ENCODE assay signal across 16 cellular contexts in the genomic region with DNA sequence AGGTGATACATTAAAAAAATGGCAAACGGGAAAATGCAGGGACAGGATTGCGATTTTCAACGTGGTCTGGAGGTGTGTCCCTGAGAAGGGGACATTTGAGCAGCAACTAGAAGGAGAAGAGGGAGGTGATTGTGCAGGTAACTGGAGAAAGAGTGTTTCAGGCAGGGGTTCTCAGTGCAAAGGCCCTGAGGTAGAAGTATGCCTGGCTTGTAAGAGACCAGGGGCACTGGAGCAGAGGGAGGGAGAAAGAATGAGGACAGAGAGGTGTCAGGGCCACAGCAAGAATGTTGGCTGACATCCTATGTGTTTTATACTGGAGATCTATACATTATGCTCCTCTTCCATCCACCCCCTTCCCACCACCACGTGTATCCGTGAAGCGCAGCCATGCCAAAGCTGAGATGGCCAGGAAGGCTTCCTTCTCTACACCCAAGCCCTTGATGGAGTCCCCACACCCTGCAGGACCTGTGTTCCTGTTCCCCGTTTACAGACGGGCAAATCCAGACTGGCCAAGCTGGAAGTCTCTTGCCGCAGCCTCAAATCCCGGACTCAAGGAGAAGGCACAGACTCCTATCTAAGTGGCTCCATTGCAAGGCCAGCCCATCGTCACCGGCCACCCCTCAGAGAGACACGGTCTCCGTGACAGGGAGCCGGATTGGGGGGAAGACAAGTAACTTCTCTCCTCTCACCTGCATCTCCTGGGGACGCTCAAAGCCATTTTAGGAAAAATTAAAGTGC.
DNase-seq lines count a peak whose midpoint lies in the region; ATAC-seq, FAIRE-seq and TF ChIP-seq lines count a peak whose summit lies in the region.
"Had no signal": no experiment of that assay in that cellular context is flagged by ENCODE, and none has a peak within 500 bp of the region (broad histone marks: within the 10 kb centered on the region; RNA-seq: fewer than 3 reads in every experiment).

No MANE protein-coding gene starts in this region.

- H3K4me1 ChIP-seq in astrocyte (ENCODE audit: insufficient read depth, low read length) (no peaks in the 10 kb centered on the region), hepatocyte (ENCODE audit: insufficient read depth) (peaks cover 2% of the 10 kb centered on the region), neural progenitor cell (peaks cover 2% of the 10 kb centered on the region)

- POLR2A ChIA-PET in RWPE1 (lab: Yijun Ruan, JAX; ENCODE audit: low non-redundant PET) = no interaction called here

- H3F3A ChIP-seq in neural progenitor cell (ENCODE audit: low read depth) = no peaks in the 10 kb centered on the region

- H3K36me3 Mint-ChIP-seq in astrocyte (ENCODE audit: low read depth, unreplicated experiment) = no peaks in the 10 kb centered on the region
- no peaks in the 10 kb centered on the region for H3K36me3 Mint-ChIP-seq in neural progenitor cell
- H3K36me3 Mint-ChIP-seq in activated T-cell treated with anti-CD3 and anti-CD28 coated beads, Interleukin-2, amount 50 U/mL, for 72 hours (ENCODE audit: insufficient read depth in 2 of 2) = no peaks in the 10 kb centered on the region
- H3K36me3 Mint-ChIP-seq in stimulated activated memory B cell treated with anti-CD40 and anti-IgM and Interleukin-4, amounts not matched to agents 10 μg/mL and 1 μg/mL and 100 μg/mL, for 72 hours = no peaks in the 10 kb centered on the region

- CTCF ChIA-PET in RWPE1 (lab: Yijun Ruan, JAX) = no interaction called here

- H3K27me3 ChIP-seq in astrocyte (ENCODE audit: insufficient read depth, low read length) = peaks cover 29% of the 10 kb centered on the region
- H3K27me3 ChIP-seq in hepatocyte = no peaks in the 10 kb centered on the region
- H3K27me3 ChIP-seq in neural progenitor cell = no peaks in the 10 kb centered on the region

- ATAC-seq in activated T-cell treated with anti-CD3 and anti-CD28 coated beads, Interleukin-2, amount 50 U/mL, for 72 hours (replicated peaks in 1 of 2) = no peak
- ATAC-seq in stimulated activated memory B cell treated with anti-CD40 and anti-IgM and Interleukin-4, amounts not matched to agents 10 μg/mL and 1 μg/mL and 100 μg/mL, for 72 hours = no peak
- no peak for ATAC-seq in GM19035 (IDR thresholded peaks at IDR 0.05; ENCODE audit: unreplicated experiment)

- peaks cover 15% of the 10 kb centered on the region for H3K27me3 Mint-ChIP-seq in astrocyte (ENCODE audit: low read depth, unreplicated experiment)
- peaks cover 13% of the 10 kb centered on the region for H3K27me3 Mint-ChIP-seq in neural progenitor cell (ENCODE audit: insufficient read depth, low read depth)
- H3K27me3 Mint-ChIP-seq in activated T-cell treated with anti-CD3 and anti-CD28 coated beads, Interleukin-2, amount 50 U/mL, for 72 hours (ENCODE audit: low read depth) = peaks cover 8% of the 10 kb centered on the region
- peaks cover 20% of the 10 kb centered on the region for H3K27me3 Mint-ChIP-seq in stimulated activated memory B cell treated with anti-CD40 and anti-IgM and Interleukin-4, amounts not matched to agents 10 μg/mL and 1 μg/mL and 100 μg/mL, for 72 hours

- whole genome bisulfite sequencing in hepatocyte (ENCODE audit: low lambda C conversion rate, missing lambda C conversion rate) = 89% methylated on average over 16 of the region's 16 CpGs

- no peak for FAIRE-seq in astrocyte (lab: Jason Lieb, UNC)
- FAIRE-seq: D721Med had no signal

- no peak overlapping the region for H3K9ac ChIP-seq in astrocyte (ENCODE audit: low read length)
- H3K9ac ChIP-seq in neural progenitor cell = no peak overlapping the region

- peaks cover 21% of the 10 kb centered on the region for H3K4me1 Mint-ChIP-seq in astrocyte (ENCODE audit: low read depth, unreplicated experiment)
- H3K4me1 Mint-ChIP-seq in neural progenitor cell = peaks cover 62% of the 10 kb centered on the region
- H3K4me1 Mint-ChIP-seq in activated T-cell treated with anti-CD3 and anti-CD28 coated beads, Interleukin-2, amount 50 U/mL, for 72 hours (ENCODE audit: low read depth) = no peaks in the 10 kb centered on the region
- peaks cover 6% of the 10 kb centered on the region for H3K4me1 Mint-ChIP-seq in stimulated activated memory B cell treated with anti-CD40 and anti-IgM and Interleukin-4, amounts not matched to agents 10 μg/mL and 1 μg/mL and 100 μg/mL, for 72 hours

- H3K4me3 Mint-ChIP-seq in astrocyte (ENCODE audit: unreplicated experiment) (peak overlapping the region; percentile 4), neural progenitor cell (no peak overlapping the region)
- H3K4me3 Mint-ChIP-seq in activated T-cell treated with anti-CD3 and anti-CD28 coated beads, Interleukin-2, amount 50 U/mL, for 72 hours = no peak overlapping the region
- H3K4me3 Mint-ChIP-seq in stimulated activated memory B cell treated with anti-CD40 and anti-IgM and Interleukin-4, amounts not matched to agents 10 μg/mL and 1 μg/mL and 100 μg/mL, for 72 hours = no peak overlapping the region

- H3K4me2 ChIP-seq in astrocyte (ENCODE audit: low read length) (no peak overlapping the region), hepatocyte (no peak overlapping the region), neural progenitor cell (no peak overlapping the region)

- no peaks in the 10 kb centered on the region for H4K20me1 ChIP-seq in astrocyte (ENCODE audit: insufficient read depth, low read length)
- H4K20me1 ChIP-seq in hepatocyte (ENCODE audit: insufficient read depth, poor library complexity, severe bottlenecking) = no peaks in the 10 kb centered on the region
- H4K20me1 ChIP-seq in neural progenitor cell (ENCODE audit: low read depth) = no peaks in the 10 kb centered on the region

- H2AFZ ChIP-seq in astrocyte (ENCODE audit: low read depth, low read length) (no peak overlapping the region), hepatocyte (no peak overlapping the region), neural progenitor cell (replicated peaks) (no peak overlapping the region)

- no peak for TF ChIP-seq CTCF in astrocyte (IDR thresholded peaks at IDR 0.05; ENCODE audit: insufficient read depth, low read depth, low read length)
- no peak for TF ChIP-seq CTCF in hepatocyte (IDR thresholded peaks at IDR 0.05; ENCODE audit: poor library complexity)
- no peak for TF ChIP-seq CTCF in neural progenitor cell (IDR thresholded peaks at IDR 0.05)
- TF ChIP-seq CTCF in RWPE1 (conservative IDR thresholded peaks at IDR 0.05; ENCODE audit: low read depth) = no peak

- no peak for DNase-seq in astrocyte (ENCODE audit: low read depth)
- no peak for DNase-seq in hepatocyte (ENCODE audit: low spot score)
- no peak for DNase-seq in neural progenitor cell (ENCODE audit: low spot score)
- DNase-seq in activated T-cell treated with anti-CD3 and anti-CD28 coated beads, Interleukin-2, amount 50 U/mL, for 72 hours = no peak
- no peak for DNase-seq in RWPE1 (ENCODE audit: low spot score)
- DNase-seq: DMS79, KG1, MV-4-11, NCI-H1694 treated with DMSO at 0.1 percent for 48 hours, NCI-H510A treated with DMSO at 0.1 percent for 48 hours, OCI-M1, SHP77 treated with DMSO at 0.1 percent for 48 hours had no signal

- no peaks in the 10 kb centered on the region for H3K79me2 ChIP-seq in astrocyte (ENCODE audit: insufficient read depth, low read length)
- no peaks in the 10 kb centered on the region for H3K79me2 ChIP-seq in hepatocyte
- H3K79me2 ChIP-seq in neural progenitor cell (ENCODE audit: low read depth) = no peaks in the 10 kb centered on the region

- H3K36me3 ChIP-seq in astrocyte (ENCODE audit: insufficient read depth, low read length) (no peaks in the 10 kb centered on the region), hepatocyte (replicated peaks; ENCODE audit: insufficient read depth, low read depth) (no peaks in the 10 kb centered on the region), neural progenitor cell (no peaks in the 10 kb centered on the region)

- H3K4me3 ChIP-seq in astrocyte (ENCODE audit: insufficient read depth, low read depth, low read length) (no peak overlapping the region), hepatocyte (no peak overlapping the region), neural progenitor cell (no peak overlapping the region)

- no peaks in the 10 kb centered on the region for H3K9me2 ChIP-seq in hepatocyte (replicated peaks; ENCODE audit: insufficient read depth)

- H3K9me3 ChIP-seq in astrocyte (ENCODE audit: insufficient read depth, low read depth, low read length) = no peaks in the 10 kb centered on the region
- no peaks in the 10 kb centered on the region for H3K9me3 ChIP-seq in hepatocyte (ENCODE audit: low read depth)
- H3K9me3 ChIP-seq in neural progenitor cell (ENCODE audit: low read depth) = no peaks in the 10 kb centered on the region

- H3K27ac ChIP-seq in astrocyte (ENCODE audit: low read depth, low read length) = no peak overlapping the region
- H3K27ac ChIP-seq in hepatocyte = peak overlapping the region; percentile 68
- H3K27ac ChIP-seq in neural progenitor cell = no peak overlapping the region
- H3K27ac ChIP-seq in RWPE1 = no peak overlapping the region
- H3K27ac ChIP-seq: C4-2B had no signal

- H3K9me3 Mint-ChIP-seq in astrocyte (ENCODE audit: unreplicated experiment) (no peaks in the 10 kb centered on the region), neural progenitor cell (no peaks in the 10 kb centered on the region)
- H3K9me3 Mint-ChIP-seq in activated T-cell treated with anti-CD3 and anti-CD28 coated beads, Interleukin-2, amount 50 U/mL, for 72 hours = no peaks in the 10 kb centered on the region
- no peaks in the 10 kb centered on the region for H3K9me3 Mint-ChIP-seq in stimulated activated memory B cell treated with anti-CD40 and anti-IgM and Interleukin-4, amounts not matched to agents 10 μg/mL and 1 μg/mL and 100 μg/mL, for 72 hours

- H3K27ac Mint-ChIP-seq in astrocyte (ENCODE audit: unreplicated experiment) (peak overlapping the region; percentile 58), neural progenitor cell (peak overlapping the region; percentile 77)
- no peak overlapping the region for H3K27ac Mint-ChIP-seq in activated T-cell treated with anti-CD3 and anti-CD28 coated beads, Interleukin-2, amount 50 U/mL, for 72 hours
- no peak overlapping the region for H3K27ac Mint-ChIP-seq in stimulated activated memory B cell treated with anti-CD40 and anti-IgM and Interleukin-4, amounts not matched to agents 10 μg/mL and 1 μg/mL and 100 μg/mL, for 72 hours

Comparison
In these comparisons a context has a peak if more than half of its experiments do, and no peak if none do; other contexts are left out.
1. H3K27ac Mint-ChIP-seq: peak in astrocyte (single experiment) and neural progenitor cell (single experiment); none in activated T-cell treated with anti-CD3 and anti-CD28 coated beads, Interleukin-2, amount 50 U/mL, for 72 hours (single experiment) and stimulated activated memory B cell treated with anti-CD40 and anti-IgM and Interleukin-4, amounts not matched to agents 10 μg/mL and 1 μg/mL and 100 μg/mL, for 72 hours (single experiment).